18 cellular contexts compared by ENCODE assay signal in the genomic region with DNA sequence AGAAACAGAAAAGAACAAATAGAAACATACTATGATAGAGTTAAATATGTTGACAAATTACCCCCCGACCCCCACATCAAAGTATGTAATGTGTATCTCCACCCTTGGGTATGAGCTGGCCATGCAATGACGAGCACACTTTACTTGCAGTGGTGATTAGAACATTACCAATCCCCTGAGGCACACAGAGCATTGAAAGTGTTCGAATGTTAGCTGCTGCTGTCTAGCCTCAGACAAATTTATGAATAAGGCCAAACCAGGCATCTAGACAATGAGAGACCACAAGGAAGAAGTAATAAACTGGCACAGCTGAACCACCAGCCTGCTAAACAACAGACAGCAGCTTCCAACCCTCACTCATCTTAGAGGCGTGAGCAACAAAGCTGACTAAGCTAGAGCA.
DNase-seq lines count a peak whose midpoint lies in the region; FAIRE-seq and TF ChIP-seq lines count a peak whose summit lies in the region.
"Had no signal": no experiment of that assay in that cellular context is flagged by ENCODE, and none has a peak within 500 bp of the region (broad histone marks: within the 10 kb centered on the region; RNA-seq: fewer than 3 reads in every experiment).

No MANE protein-coding gene starts in this region.

- no peak for FAIRE-seq in GM19239 (lab: Jason Lieb, UNC)
- FAIRE-seq: RCC 7860 had no signal

- H3K4me1 ChIP-seq in endodermal cell (ENCODE audit: control insufficient read depth, insufficient read depth, low read length) (no peaks in the 10 kb centered on the region), mesenchymal stem cell (ENCODE audit: control insufficient read depth, insufficient read depth, low read depth, low read length) (no peaks in the 10 kb centered on the region)

- H3K4me3 ChIP-seq in endodermal cell (ENCODE audit: low read length) (no peak overlapping the region), mesenchymal stem cell (ENCODE audit: insufficient read depth in 1 of 2, low read depth in 1 of 2, low read length in 2 of 2) (no peak overlapping the region)
- H3K4me3 ChIP-seq: MG63 had no signal

- no peak overlapping the region for H3K4ac ChIP-seq in mesenchymal stem cell (ENCODE audit: low read depth in 1 of 2, low read length in 2 of 2)

- no peak overlapping the region for H2BK5ac ChIP-seq in mesenchymal stem cell (ENCODE audit: low read depth, low read length, poor library complexity, severe bottlenecking)

- H3K36me3 ChIP-seq in endodermal cell (ENCODE audit: control insufficient read depth, insufficient read depth, low read length) (no peaks in the 10 kb centered on the region), mesenchymal stem cell (ENCODE audit: control insufficient read depth in 1 of 2, insufficient read depth in 2 of 2, low read depth in 1 of 2, low read length in 2 of 2) (no peaks in the 10 kb centered on the region)
- H3K36me3 ChIP-seq: BE2C, MG63 had no signal

- no peak overlapping the region for H3K4me2 ChIP-seq in mesenchymal stem cell (ENCODE audit: low read length, poor library complexity, severe bottlenecking)

- no peak overlapping the region for H3K18ac ChIP-seq in mesenchymal stem cell (ENCODE audit: low read depth in 1 of 2, low read length in 2 of 2)

- H3K4me3 Mint-ChIP-seq in endodermal cell, result no peak overlapping the region
- H3K4me3 Mint-ChIP-seq: CD4-positive, alpha-beta T cell; H9 had no signal

- H2BK120ac ChIP-seq in mesenchymal stem cell (ENCODE audit: low read depth, low read length), result no peak overlapping the region

- H3K4me1 Mint-ChIP-seq in endodermal cell, result no peaks in the 10 kb centered on the region
- H3K4me1 Mint-ChIP-seq: H9 had no signal

- H3K27ac Mint-ChIP-seq in endodermal cell, result no peak overlapping the region
- H3K27ac Mint-ChIP-seq: CD4-positive, alpha-beta T cell had no signal

- peak overlapping the region; percentile 8 for H3K27ac ChIP-seq in endodermal cell (ENCODE audit: low read depth, low read length)
- no peak overlapping the region for H3K27ac ChIP-seq in mesenchymal stem cell (ENCODE audit: low read length, poor library complexity, severe bottlenecking)
- H3K27ac ChIP-seq: 22Rv1 had no signal

- H2AFZ ChIP-seq in mesenchymal stem cell (ENCODE audit: low read depth, low read length), result no peak overlapping the region

- H3K9me3 ChIP-seq in endodermal cell (ENCODE audit: control insufficient read depth, low read length) (no peaks in the 10 kb centered on the region), mesenchymal stem cell (ENCODE audit: control insufficient read depth, low read length) (no peaks in the 10 kb centered on the region)
- H3K9me3 ChIP-seq: BE2C, MG63 had no signal

- no peaks in the 10 kb centered on the region for H3K79me1 ChIP-seq in mesenchymal stem cell (replicated peaks; ENCODE audit: low read length, poor library complexity, severe bottlenecking)

- H3K9ac ChIP-seq in endodermal cell (ENCODE audit: extremely low read depth, low read length, poor library complexity, severe bottlenecking), result no peak overlapping the region
- no peak overlapping the region for H3K9ac ChIP-seq in mesenchymal stem cell (ENCODE audit: low read length)

- H2AK5ac ChIP-seq in mesenchymal stem cell (ENCODE audit: low read length, severe bottlenecking), result no peak overlapping the region

- no peaks in the 10 kb centered on the region for H3K9me3 Mint-ChIP-seq in endodermal cell
- H3K9me3 Mint-ChIP-seq: CD4-positive, alpha-beta T cell; H9 had no signal

- H2BK15ac ChIP-seq in mesenchymal stem cell (ENCODE audit: low read depth, poor library complexity, severe bottlenecking), result no peak overlapping the region

- no peaks in the 10 kb centered on the region for H3K36me3 Mint-ChIP-seq in endodermal cell (ENCODE audit: low read depth)

- DNase-seq in DMS153 (lab: John Stamatoyannopoulos, UW) (peak; percentile 2), DMS153 treated with DMSO at 0.1 percent for 48 hours (lab: John Stamatoyannopoulos, UW; ENCODE audit: unreplicated experiment) (no peak), NCI-H146 treated with DMSO at 0.1 percent for 48 hours (lab: John Stamatoyannopoulos, UW; ENCODE audit: unreplicated experiment) (peak; percentile 73), endodermal cell (no peak), mesenchymal stem cell (peak; percentile 4), GM19239 (ENCODE audit: insufficient read length, low spot score) (no peak), MV-4-11 (lab: John Stamatoyannopoulos, UW) (no peak), anterior cingulate cortex (lab: John Stamatoyannopoulos, UW) (no peak)
- DNase-seq: BE2C; CD4-positive, alpha-beta T cell; H9; MG63; NCI-H1105 treated with DMSO at 0.1 percent for 48 hours; NCI-H226; NCI-H82; SHP77 treated with DMSO at 0.1 percent for 48 hours had no signal

- H4K91ac ChIP-seq in mesenchymal stem cell (ENCODE audit: low read length), result no peak overlapping the region

- H3K27me3 ChIP-seq in endodermal cell (ENCODE audit: control insufficient read depth, insufficient read depth, low read length, poor library complexity, severe bottlenecking) (no peaks in the 10 kb centered on the region), mesenchymal stem cell (ENCODE audit: control insufficient read depth in 1 of 2, insufficient read depth in 1 of 2, low read length in 2 of 2) (no peaks in the 10 kb centered on the region)
- H3K27me3 ChIP-seq: BE2C, MG63 had no signal

- H2BK12ac ChIP-seq in mesenchymal stem cell (ENCODE audit: low read length in 2 of 2), result no peak overlapping the region

- H3K27me3 Mint-ChIP-seq in endodermal cell (ENCODE audit: insufficient read depth), result no peaks in the 10 kb centered on the region
- H3K27me3 Mint-ChIP-seq: CD4-positive, alpha-beta T cell had no signal

- WGBS in endodermal cell (ENCODE audit: insufficient coverage in 1 of 2, insufficient read length in 1 of 2), 2 experiments, result 87 to 100% methylated on average over 3 to 4 of the region's 4 CpGs
- WGBS in mesenchymal stem cell, result 49% methylated on average over 3 of the region's 4 CpGs

- H3K14ac ChIP-seq in mesenchymal stem cell (ENCODE audit: low read length in 2 of 2), result no peak overlapping the region

- no peak for TF ChIP-seq CTCF in endodermal cell (conservative IDR thresholded peaks at IDR 0.05)

- no peak overlapping the region for H3K23ac ChIP-seq in mesenchymal stem cell (ENCODE audit: low read length in 2 of 2)

- H4K8ac ChIP-seq in mesenchymal stem cell (ENCODE audit: low read length), result no peak overlapping the region

Comparison
In these comparisons a context has a peak if more than half of its experiments do, and no peak if none do; other contexts are left out.
1. DNase-seq: peak in DMS153 (single experiment), NCI-H146 treated with DMSO at 0.1 percent for 48 hours (single experiment) and mesenchymal stem cell (single experiment); none in DMS153 treated with DMSO at 0.1 percent for 48 hours (single experiment), endodermal cell (single experiment), GM19239 (single experiment), MV-4-11 (single experiment) and anterior cingulate cortex (0 of 58).